Comparison of ENCODE assay signal across 13 cellular contexts in genomic region chr1:8572106-8572505, GRCh38.
DNase-seq lines count a peak whose midpoint lies in the region; ATAC-seq, FAIRE-seq and TF ChIP-seq lines count a peak whose summit lies in the region.
"Had no signal": no experiment of that assay in that cellular context is flagged by ENCODE, and none has a peak within 500 bp of the region (broad histone marks: within the 10 kb centered on the region; RNA-seq: fewer than 3 reads in every experiment).

No MANE protein-coding gene starts in this region.

- H3K36me3 Mint-ChIP-seq in neural crest cell (ENCODE audit: low read depth), result no peaks in the 10 kb centered on the region

- no peak for DNase-seq in SK-N-MC (ENCODE audit: low read depth, low spot score)
- DNase-seq in epithelial cell of esophagus (ENCODE audit: low read depth), result peak; percentile 11
- no peak for DNase-seq in neural crest cell (ENCODE audit: low read depth, low spot score)
- no peak for DNase-seq in frontal cortex (ENCODE audit: low spot score in 2 of 2)
- DNase-seq in stimulated activated CD4-positive, alpha-beta T cell treated with anti-CD3 and anti-CD28 coated beads, Interleukin-12 subunit alpha, Interleukin-12 subunit beta, amount 100 ng/mL, for 4 hours, result no peak
- DNase-seq: activated CD8-positive, alpha-beta T cell treated with anti-CD3 and anti-CD28 coated beads, Interleukin-2, amount 10 ng/mL, durations not matched to agents 7 days and 5 days; AML-193 had no signal

- H3K27me3 ChIP-seq in BLaER1 treated with 17β-estradiol and CSF1 and Interleukin-3, amounts not matched to agents 10 nM and 100 nM, result no peaks in the 10 kb centered on the region

- H3K4me1 ChIP-seq in BLaER1 treated with 17β-estradiol and CSF1 and Interleukin-3, amounts not matched to agents 10 nM and 100 nM, result peaks cover 9 to 26% (median 17%) of the 10 kb centered on the region in 10 experiments

- ATAC-seq in GM19395 (IDR thresholded peaks at IDR 0.05; ENCODE audit: unreplicated experiment) (no peak), GM19455 (IDR thresholded peaks at IDR 0.05; ENCODE audit: unreplicated experiment) (no peak)
- ATAC-seq: activated CD8-positive, alpha-beta T cell treated with anti-CD3 and anti-CD28 coated beads, Interleukin-2, amount 10 ng/mL, durations not matched to agents 7 days and 5 days had no signal

- TF ChIP-seq CTCF in epithelial cell of esophagus (IDR thresholded peaks at IDR 0.05; ENCODE audit: insufficient read depth, low read depth, low read length, missing control alignments), result no peak
- no peak for TF ChIP-seq CTCF in neural crest cell (conservative IDR thresholded peaks at IDR 0.05)

- H3K27ac Mint-ChIP-seq in neural crest cell (ENCODE audit: unreplicated experiment), result peak overlapping the region; percentile 83
- H3K27ac Mint-ChIP-seq: activated CD8-positive, alpha-beta T cell treated with anti-CD3 and anti-CD28 coated beads, Interleukin-2, amount 10 ng/mL, durations not matched to agents 7 days and 5 days had no signal

- H3K4me3 ChIP-seq in BLaER1 treated with 17β-estradiol and CSF1 and Interleukin-3, amounts not matched to agents 10 nM and 100 nM, result no peak overlapping the region
- H3K4me3 ChIP-seq in SK-N-MC (peak overlapping the region; percentile 61), epithelial cell of esophagus (ENCODE audit: low read length) (no peak overlapping the region)

- peaks cover 10 to 77% (median 44%) of the 10 kb centered on the region in 11 experiments; a peak in 20 of 22 replicates for H3K36me3 ChIP-seq in BLaER1 treated with 17β-estradiol and CSF1 and Interleukin-3, amounts not matched to agents 10 nM and 100 nM
- H3K36me3 ChIP-seq in SK-N-MC (ENCODE audit: insufficient read depth, low read length), result no peaks in the 10 kb centered on the region

- peaks cover 0 to 99% (median 59%) of the 10 kb centered on the region in 11 experiments; a peak in 17 of 22 replicates for H4K20me1 ChIP-seq in BLaER1 treated with 17β-estradiol and CSF1 and Interleukin-3, amounts not matched to agents 10 nM and 100 nM

- peaks cover 26% of the 10 kb centered on the region for H3K4me1 Mint-ChIP-seq in neural crest cell

- FAIRE-seq in frontal cortex (lab: Jason Lieb, UNC), result no peak
- FAIRE-seq: colon, GM12892, GM19239 had no signal

- H3K27ac ChIP-seq in BLaER1 treated with 17β-estradiol and CSF1 and Interleukin-3, amounts not matched to agents 10 nM and 100 nM, result peak overlapping the region in 3 of 11 experiments; percentile 10 to 31 (median 28); a peak in 4 of 22 replicates
- peak overlapping the region; percentile 95 for H3K27ac ChIP-seq in SK-N-MC

- no peaks in the 10 kb centered on the region for H3K27me3 Mint-ChIP-seq in neural crest cell (ENCODE audit: low read depth)

- no peak overlapping the region for H3K4me3 Mint-ChIP-seq in neural crest cell
- H3K4me3 Mint-ChIP-seq: activated CD8-positive, alpha-beta T cell treated with anti-CD3 and anti-CD28 coated beads, Interleukin-2, amount 10 ng/mL, durations not matched to agents 7 days and 5 days had no signal

- H3K9ac ChIP-seq in BLaER1 treated with 17β-estradiol and CSF1 and Interleukin-3, amounts not matched to agents 10 nM and 100 nM, result no peak overlapping the region
- peak overlapping the region; percentile 73 for H3K9ac ChIP-seq in SK-N-MC (ENCODE audit: insufficient read length)

- no peaks in the 10 kb centered on the region for H3K9me3 ChIP-seq in BLaER1 treated with 17β-estradiol and CSF1 and Interleukin-3, amounts not matched to agents 10 nM and 100 nM (replicated peaks in 1 of 11)
- no peaks in the 10 kb centered on the region for H3K9me3 ChIP-seq in SK-N-MC (ENCODE audit: low read depth, low read length)

- H3K9me3 Mint-ChIP-seq in neural crest cell, result no peaks in the 10 kb centered on the region

- H3K4me2 ChIP-seq in BLaER1 treated with 17β-estradiol and CSF1 and Interleukin-3, amounts not matched to agents 10 nM and 100 nM, result peak overlapping the region in 10 of 11 experiments; percentile 3 to 43 (median 20); a peak in 9 of 22 replicates
